2 cellular contexts compared by ENCODE assay signal in genomic region chr7:1712907-1713501, GRCh38.
TF ChIP-seq lines count a peak whose summit lies in the region.

No MANE protein-coding gene starts in this region.

TF ChIP-seq in GM23338, 12 proteins besides CTCF, POLR2A, EP300 and RAD21:
- TF ChIP-seq STAT1 (IDR thresholded peaks at IDR 0.05; ENCODE audit: unreplicated experiment), result no peak
- no peak for TF ChIP-seq ZNF114 (CRISPR knock-in tag; IDR thresholded peaks at IDR 0.05)
- TF ChIP-seq ETS1 (IDR thresholded peaks at IDR 0.05), result no peak
- no peak for TF ChIP-seq CREB1 (CRISPR knock-in tag; IDR thresholded peaks at IDR 0.05; ENCODE audit: low read depth)
- no peak for TF ChIP-seq EZH2 (IDR thresholded peaks at IDR 0.05; ENCODE audit: low read depth, unreplicated experiment)

TF ChIP-seq in HepG2, 621 proteins besides CTCF, POLR2A, EP300 and RAD21 (continues in another document):
- TF ChIP-seq ZNF280D (CRISPR knock-in tag; IDR thresholded peaks at IDR 0.05) (no peak), ETV5 (CRISPR knock-in tag; IDR thresholded peaks at IDR 0.05; ENCODE audit: borderline replicate concordance) (peak; percentile 33; the same call in 1 of the 2 replicates), SETDB1 (CRISPR knock-in tag; IDR thresholded peaks at IDR 0.05; ENCODE audit: borderline replicate concordance) (0 out of 2 replicates have a peak, but pooled peaks have one; percentile 15), NCOA1 (CRISPR knock-in tag; IDR thresholded peaks at IDR 0.05) (no peak), ZNF142 (CRISPR knock-in tag; IDR thresholded peaks at IDR 0.05) (no peak), ZFP1 (CRISPR knock-in tag; IDR thresholded peaks at IDR 0.05) (0 out of 2 replicates have a peak, but pooled peaks have one; percentile 6), ZNF292 (CRISPR knock-in tag; IDR thresholded peaks at IDR 0.05; ENCODE audit: borderline replicate concordance, low read depth) (no peak), LCORL (IDR thresholded peaks at IDR 0.05) (no peak), LCORL (CRISPR knock-in tag; IDR thresholded peaks at IDR 0.05) (no peak), ZNF770 (CRISPR knock-in tag; IDR thresholded peaks at IDR 0.05) (no peak), ZNF513 (CRISPR knock-in tag; conservative IDR thresholded peaks at IDR 0.05) (no peak), PRPF4 (IDR thresholded peaks at IDR 0.05; ENCODE audit: low read depth, low read length, poor library complexity, severe bottlenecking) (no peak), ZSCAN22 (CRISPR knock-in tag; IDR thresholded peaks at IDR 0.05) (peak; percentile 95), AFF4 (CRISPR knock-in tag; IDR thresholded peaks at IDR 0.05) (no peak), CBX5 (CRISPR knock-in tag; IDR thresholded peaks at IDR 0.05; ENCODE audit: borderline replicate concordance) (no peak), ZFP82 (CRISPR knock-in tag; IDR thresholded peaks at IDR 0.05; ENCODE audit: borderline replicate concordance) (peak; percentile 50; the same call in 1 of the 2 replicates), KLF9 (CRISPR knock-in tag; IDR thresholded peaks at IDR 0.05; ENCODE audit: low read depth) (no peak), ZSCAN21 (CRISPR knock-in tag; IDR thresholded peaks at IDR 0.05; ENCODE audit: borderline replicate concordance) (no peak), ZNF263 (CRISPR knock-in tag; IDR thresholded peaks at IDR 0.05) (0 out of 2 replicates have a peak, but pooled peaks have one; percentile 34), ZBTB2 (CRISPR knock-in tag; IDR thresholded peaks at IDR 0.05; ENCODE audit: low read depth) (no peak), ZNF407 (CRISPR knock-in tag; IDR thresholded peaks at IDR 0.05; ENCODE audit: not compliant biosample characterization) (no peak), ZNF3 (CRISPR knock-in tag; IDR thresholded peaks at IDR 0.05) (0 out of 2 replicates have a peak, but pooled peaks have one; percentile 32)
